Comparison of ENCODE assay signal across 22 cellular contexts in the genomic region with DNA sequence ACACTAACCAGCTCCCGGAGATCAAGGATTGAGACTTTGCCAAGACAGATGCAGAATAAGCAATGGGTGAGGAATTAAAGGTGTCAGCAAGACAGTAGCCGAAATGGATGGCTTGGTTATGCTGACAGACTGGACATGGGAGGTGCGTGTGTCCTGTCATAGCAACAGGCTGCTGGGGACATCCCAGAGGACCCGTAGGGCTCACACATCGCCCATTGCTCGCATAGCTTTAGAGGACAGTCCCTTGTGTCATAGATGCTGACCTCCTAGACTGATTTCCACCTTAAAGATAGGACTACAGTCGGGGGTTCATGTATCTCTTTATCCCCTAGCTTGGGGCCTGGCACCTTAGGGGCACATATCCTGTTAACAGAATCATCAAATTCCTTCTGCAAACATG.
"Had no signal": no experiment of that assay in that cellular context is flagged by ENCODE, and none has a peak within 500 bp of the region (broad histone marks: within the 10 kb centered on the region; RNA-seq: fewer than 3 reads in every experiment).

No MANE protein-coding gene starts in this region.

- ATAC-seq: naive thymus-derived CD8-positive, alpha-beta T cell; stimulated activated naive CD8-positive, alpha-beta T cell treated with anti-CD3 and anti-CD28 coated beads, Interleukin-15, amount 100 ng/mL, for 72 hours had no signal

- H3K4me1 ChIP-seq: prostate gland, right atrium auricular region, suprapubic skin, transverse colon, vagina had no signal

- H3K27me3 ChIP-seq: right atrium auricular region, suprapubic skin, transverse colon, vagina had no signal

- H3K36me3 ChIP-seq: prostate gland, transverse colon had no signal

- DNase-seq: dermis blood vessel endothelial cell; effector memory CD4-positive, alpha-beta T cell; erythroblast; hypothalamus; midbrain; naive thymus-derived CD8-positive, alpha-beta T cell; nephron progenitor cell; nucleus accumbens; stimulated activated CD4-positive, alpha-beta T cell treated with anti-CD3 and anti-CD28 coated beads, Interleukin-12 subunit alpha, Interleukin-12 subunit beta, amount 100 ng/mL, for 4 hours; stimulated activated CD4-positive, alpha-beta T cell treated with anti-CD3 and anti-CD28 coated beads, Interleukin-1b, Interleukin-23, amount 100 ng/mL, for 48 hours; stimulated activated CD4-positive, alpha-beta T cell treated with anti-CD3 and anti-CD28 coated beads, Interleukin-4, amount 100 ng/mL, for 1 hour; stimulated activated CD8-positive, alpha-beta memory T cell treated with anti-CD3 and anti-CD28 coated beads, Interleukin-4, amount 100 ng/mL, for 48 hours; stimulated activated naive CD4-positive, alpha-beta T cell; stimulated activated naive CD8-positive, alpha-beta T cell treated with anti-CD3 and anti-CD28 coated beads, Interleukin-15, amount 100 ng/mL, for 72 hours; transverse colon had no signal

- H3K9me3 ChIP-seq: prostate gland, right atrium auricular region, suprapubic skin, transverse colon, vagina had no signal

- H3K27ac ChIP-seq: coronary artery, prostate gland, right atrium auricular region, suprapubic skin, transverse colon, vagina had no signal

- H3K4me3 ChIP-seq: coronary artery, lung, prostate gland, right atrium auricular region, smooth muscle cell, suprapubic skin, transverse colon, vagina had no signal
